Comparison of ENCODE assay signal across 8 cellular contexts in the genomic region with DNA sequence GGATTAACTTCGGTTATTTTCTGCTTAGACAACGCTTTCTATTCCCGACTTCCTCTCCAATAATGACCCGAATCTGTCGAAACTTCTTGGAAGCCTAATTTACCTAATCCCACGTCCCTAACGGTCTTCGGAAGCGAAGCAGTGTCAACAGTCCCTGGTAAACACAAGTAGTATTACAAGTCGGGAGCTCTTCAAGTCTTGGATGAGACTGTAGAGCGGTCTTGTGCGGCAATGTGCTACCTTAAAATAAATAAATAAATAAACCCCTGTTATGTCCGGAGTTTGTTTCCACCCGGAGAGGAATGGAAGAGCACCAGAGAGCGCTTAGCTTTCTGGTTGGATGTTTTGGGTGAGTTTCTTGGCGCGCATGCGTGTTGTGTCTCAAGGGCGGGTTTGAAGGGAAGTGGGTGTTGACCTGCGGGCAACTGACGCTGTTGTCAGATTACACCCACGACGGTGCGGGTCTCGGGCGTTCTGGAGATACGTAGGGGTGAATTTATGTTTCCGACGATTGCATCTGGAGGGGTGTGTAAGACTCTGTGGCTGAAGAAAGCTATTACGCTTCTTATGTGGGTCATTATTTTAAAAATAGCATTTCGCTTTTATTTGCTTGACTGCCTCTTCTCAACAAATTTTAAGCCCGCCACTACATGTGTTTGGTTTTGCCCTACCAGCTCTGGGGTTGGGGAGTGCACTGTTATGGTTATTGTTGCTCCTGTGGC. TPM values are rescaled to one million over a fixed set of nuclear protein-coding genes. Genes with fewer than 3 reads are reported as not detected.
DNase-seq lines count a peak whose midpoint lies in the region; ATAC-seq lines count a peak whose summit lies in the region.

Gene KIAA0586 (plus strand): TSS at position 431 of the 722 bp plus-strand sequence. CDS start 546 bp downstream, outside the sequence.
A gene with protein sequence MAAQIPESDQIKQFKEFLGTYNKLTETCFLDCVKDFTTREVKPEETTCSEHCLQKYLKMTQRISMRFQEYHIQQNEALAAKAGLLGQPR (minus strand): TSS at position 243 of the 722 bp plus-strand sequence. CDS start 15,586 bp downstream, outside the sequence.

- peak within 1 kb of the TSS; percentile 87 to 97 (median 93) for H3K4me3 Mint-ChIP-seq in CD8-positive, alpha-beta memory T cell

- CTCF ChIA-PET in CD8-positive, alpha-beta memory T cell (lab: Charles Lee), result interaction anchor here (0.9 to 1.3 kb wide), 7 partner anchors 27 to 228 kb away, joined by 3 to 13 read pairs (median 3); partner anchors contain the start of genes ACTR10, ARID4A and TOMM20L

- peaks cover 0 to 41% (median 8%) of the 10 kb centered on the region in 3 donors for H3K36me3 Mint-ChIP-seq in CD8-positive, alpha-beta memory T cell

- H3K9me3 Mint-ChIP-seq in CD8-positive, alpha-beta memory T cell, result peaks cover 0 to 2% (median 0%) of the 10 kb centered on the region in 5 donors

- H3K4me1 Mint-ChIP-seq in CD8-positive, alpha-beta memory T cell, result peaks cover 44 to 65% (median 54%) of the 10 kb centered on the region in 3 donors

- H3K27ac ChIP-seq in CD8-positive, alpha-beta memory T cell (ENCODE audit: low read depth, low read length), result peak within 1 kb of the TSS; percentile 100
- peak within 1 kb of the TSS; percentile 88 for H3K27ac ChIP-seq in effector memory CD4-positive, alpha-beta T cell (ENCODE audit: insufficient read depth, low read length, poor library complexity, severe bottlenecking)

- POLR2A ChIA-PET in CD8-positive, alpha-beta memory T cell (lab: Charles Lee), result interaction anchor here (0.6 to 3.8 kb wide), 12 partner anchors 11 to 1159 kb away, joined by 3 to 27 read pairs (median 4); partner anchors contain the start of genes ACTR10, AP5M1, ARID4A and DAAM1

- H3K27me3 ChIP-seq in CD8-positive, alpha-beta memory T cell (ENCODE audit: insufficient read depth, low read length, poor library complexity, severe bottlenecking), result no peaks in the 10 kb centered on the region
- H3K27me3 ChIP-seq in effector memory CD4-positive, alpha-beta T cell (replicated peaks; ENCODE audit: control insufficient read depth, insufficient read depth, low read length, poor library complexity, severe bottlenecking), result no peaks in the 10 kb centered on the region

- H3K4me3 ChIP-seq in CD8-positive, alpha-beta memory T cell (ENCODE audit: low read length), result peak within 1 kb of the TSS; percentile 100
- H3K4me3 ChIP-seq in effector memory CD4-positive, alpha-beta T cell (ENCODE audit: insufficient read depth, low read depth, low read length, poor library complexity, severe bottlenecking), result peak within 1 kb of the TSS; percentile 81

- peak; percentile 91 to 99 (median 96) for DNase-seq in CD8-positive, alpha-beta memory T cell
- DNase-seq in HS-5 (ENCODE audit: low read depth) (peak; percentile 94), lung microvascular endothelial cell (ENCODE audit: low read depth in 2 of 2) (peak; percentile 99)
- DNase-seq in NK-92 treated with Interleukin-12 subunit alpha and Interleukin-12 subunit beta, amount 100 ng/mL, for 24 hours (lab: John Stamatoyannopoulos, UW), result peak; percentile 95
- peak; percentile 94 for DNase-seq in activated CD8-positive, alpha-beta memory T cell treated with anti-CD3 and anti-CD28 coated beads for 24 hours
- peak; percentile 92 to 95 (median 94) for DNase-seq in effector memory CD4-positive, alpha-beta T cell
- DNase-seq in stimulated activated CD4-positive, alpha-beta T cell treated with anti-CD3 and anti-CD28 coated beads, TNF-alpha, amount 100 ng/mL, for 48 hours (ENCODE audit: low read depth in 3 of 3), result peak; percentile 86 to 94 (median 92)

- H3K27me3 Mint-ChIP-seq in CD8-positive, alpha-beta memory T cell, result peaks cover 0 to 8% of the 10 kb centered on the region in 2 donors

- H3K4me1 ChIP-seq in CD8-positive, alpha-beta memory T cell (ENCODE audit: insufficient read depth, low read length), result peaks cover 16% of the 10 kb centered on the region
- H3K4me1 ChIP-seq in effector memory CD4-positive, alpha-beta T cell (ENCODE audit: control insufficient read depth, insufficient read depth, low read length, poor library complexity, severe bottlenecking), result peaks cover 15% of the 10 kb centered on the region

- no peaks in the 10 kb centered on the region for H3K9me3 ChIP-seq in CD8-positive, alpha-beta memory T cell (ENCODE audit: low read length)
- H3K9me3 ChIP-seq in effector memory CD4-positive, alpha-beta T cell (ENCODE audit: control insufficient read depth, low read length), result no peaks in the 10 kb centered on the region

- H3K36me3 ChIP-seq in CD8-positive, alpha-beta memory T cell (ENCODE audit: insufficient read depth, low read length), result no peaks in the 10 kb centered on the region
- no peaks in the 10 kb centered on the region for H3K36me3 ChIP-seq in effector memory CD4-positive, alpha-beta T cell (ENCODE audit: control insufficient read depth, insufficient read depth, low read length)

- peak; percentile 88 for ATAC-seq in GM19468 (IDR thresholded peaks at IDR 0.05; ENCODE audit: extremely low read depth, unreplicated experiment)

- H3K27ac Mint-ChIP-seq in CD8-positive, alpha-beta memory T cell, result peak within 1 kb of the TSS; percentile 92 to 99 (median 96)

RNA-seq across cellular contexts. Expression of gene KIAA0586, which starts in this region (rescaled TPM):
- total RNA-seq in CD8-positive, alpha-beta memory T cell, result 10 to 100 TPM; 19.3 to 20.3 TPM
- polyA plus RNA-seq in CD8-positive, alpha-beta memory T cell, result 19.3 TPM
- 13.1 and 13.3 TPM in 2 replicates for total RNA-seq in lung microvascular endothelial cell

RNA-seq across cellular contexts. Expression of the second gene that starts in this region (rescaled TPM):
- total RNA-seq in CD8-positive, alpha-beta memory T cell, result 10 to 100 TPM; 84.3 to 96.7 TPM
- 75.4 TPM for polyA plus RNA-seq in CD8-positive, alpha-beta memory T cell
- total RNA-seq in lung microvascular endothelial cell, result 12.0 and 15.3 TPM in 2 replicates

Comparison
In these comparisons a context has a peak if more than half of its experiments do, and no peak if none do; other contexts are left out.
1. Peak in every context shown above with its lines: DNase-seq, ATAC-seq, H3K4me3 ChIP-seq and H3K27ac ChIP-seq.